In genomic region chr19:17109962-17110598, GRCh38 we compare ENCODE assay signal across 8 cellular contexts. TPM values are rescaled to one million over a fixed set of nuclear protein-coding genes. Genes with fewer than 3 reads are reported as not detected.
DNase-seq lines count a peak whose midpoint lies in the region; ATAC-seq and TF ChIP-seq lines count a peak whose summit lies in the region.

No MANE protein-coding gene starts in this region.

- H3K4me3 ChIP-seq in gastrocnemius medialis: no peak overlapping the region
- no peak overlapping the region for H3K4me3 ChIP-seq in effector memory CD4-positive, alpha-beta T cell (ENCODE audit: insufficient read depth, low read depth, low read length, poor library complexity, severe bottlenecking)
- H3K4me3 ChIP-seq in SK-N-SH (ENCODE audit: low read depth in 2 of 2, low read length in 1 of 2): no peak overlapping the region

- H3K9me3 ChIP-seq in gastrocnemius medialis: no peaks in the 10 kb centered on the region
- no peaks in the 10 kb centered on the region for H3K9me3 ChIP-seq in effector memory CD4-positive, alpha-beta T cell (ENCODE audit: control insufficient read depth, low read length)
- H3K9me3 ChIP-seq in SK-N-SH: no peaks in the 10 kb centered on the region

- peaks cover 10% of the 10 kb centered on the region for H3K36me3 Mint-ChIP-seq in activated CD4-positive, alpha-beta memory T cell treated with anti-CD3 and anti-CD28 coated beads for 36 hours

- no peak overlapping the region for H3K9ac ChIP-seq in SK-N-SH

- in situ Hi-C loops in gastrocnemius medialis (cut with MboI; ENCODE audit: low sequenced_read_pairs in 4 of 4): no loop called here

- no peaks in the 10 kb centered on the region for H3K27me3 ChIP-seq in gastrocnemius medialis
- no peaks in the 10 kb centered on the region for H3K27me3 ChIP-seq in effector memory CD4-positive, alpha-beta T cell (replicated peaks; ENCODE audit: control insufficient read depth, insufficient read depth, low read length, poor library complexity, severe bottlenecking)
- no peaks in the 10 kb centered on the region for H3K27me3 ChIP-seq in SK-N-SH (ENCODE audit: insufficient read depth)

- H3K4me1 Mint-ChIP-seq in activated CD4-positive, alpha-beta memory T cell treated with anti-CD3 and anti-CD28 coated beads for 36 hours (ENCODE audit: low read depth): peaks cover 10% of the 10 kb centered on the region

- H3K27ac ChIP-seq in cingulate gyrus (ENCODE audit: low read depth, low read length): peak overlapping the region; percentile 54
- H3K27ac ChIP-seq in gastrocnemius medialis: peak overlapping the region in 1 of 4 donors; percentile 63
- no peak overlapping the region for H3K27ac ChIP-seq in effector memory CD4-positive, alpha-beta T cell (ENCODE audit: insufficient read depth, low read length, poor library complexity, severe bottlenecking)
- H3K27ac ChIP-seq in SK-N-SH (ENCODE audit: low read depth in 2 of 2, low read length in 1 of 2): no peak overlapping the region

- H3K9me3 Mint-ChIP-seq in activated CD4-positive, alpha-beta memory T cell treated with anti-CD3 and anti-CD28 coated beads for 36 hours: no peaks in the 10 kb centered on the region

- TF ChIP-seq EP300 in SK-N-SH (IDR thresholded peaks at IDR 0.05; ENCODE audit: borderline replicate concordance in 1 of 2, low read depth in 1 of 2, low read length in 1 of 2): no peak

- H3K4me1 ChIP-seq in gastrocnemius medialis (peaks cover 0 to 3% of the 10 kb centered on the region in 2 donors), SK-N-SH (ENCODE audit: control insufficient read depth in 1 of 2, insufficient read depth in 2 of 2, low read depth in 1 of 2, low read length in 1 of 2) (peaks cover 12 to 13% of the 10 kb centered on the region in 2 experiments; a peak in 3 of 4 replicates)
- H3K4me1 ChIP-seq in effector memory CD4-positive, alpha-beta T cell (ENCODE audit: control insufficient read depth, insufficient read depth, low read length, poor library complexity, severe bottlenecking): no peaks in the 10 kb centered on the region

- no peak overlapping the region for H3K4me3 Mint-ChIP-seq in activated CD4-positive, alpha-beta memory T cell treated with anti-CD3 and anti-CD28 coated beads for 36 hours

- H3K36me3 ChIP-seq in gastrocnemius medialis: no peaks in the 10 kb centered on the region
- H3K36me3 ChIP-seq in effector memory CD4-positive, alpha-beta T cell (ENCODE audit: control insufficient read depth, insufficient read depth, low read length): peaks cover 29% of the 10 kb centered on the region
- H3K36me3 ChIP-seq in SK-N-SH (replicated peaks in 1 of 2; ENCODE audit: control insufficient read depth in 1 of 2, insufficient read depth in 2 of 2, low read length in 1 of 2): peaks cover 11 to 17% of the 10 kb centered on the region in 2 experiments

- CTCF ChIA-PET in activated CD4-positive, alpha-beta memory T cell treated with anti-CD3 and anti-CD28 coated beads for 36 hours (lab: Charles Lee): no interaction called here
- CTCF ChIA-PET in SK-N-SH (lab: Yijun Ruan, JAX): no interaction called here

- H3K27ac Mint-ChIP-seq in activated CD4-positive, alpha-beta memory T cell treated with anti-CD3 and anti-CD28 coated beads for 36 hours: no peak overlapping the region

- TF ChIP-seq CTCF in gastrocnemius medialis (IDR thresholded peaks at IDR 0.05 in 4 of 5, conservative IDR thresholded peaks at IDR 0.05 in 1 of 5): no peak
- no peak for TF ChIP-seq CTCF in SK-N-SH (IDR thresholded peaks at IDR 0.05)

- peak; percentile 33 to 46 for DNase-seq in gastrocnemius medialis
- no peak for DNase-seq in DMS 273 treated with DMSO at 0.1 percent for 48 hours (lab: John Stamatoyannopoulos, UW)
- DNase-seq in activated CD4-positive, alpha-beta memory T cell treated with anti-CD3 and anti-CD28 coated beads for 36 hours: no peak
- DNase-seq in effector memory CD4-positive, alpha-beta T cell: no peak
- no peak for DNase-seq in SK-N-SH

- POLR2A ChIA-PET in activated CD4-positive, alpha-beta memory T cell treated with anti-CD3 and anti-CD28 coated beads for 36 hours (lab: Charles Lee): no interaction called here
- POLR2A ChIA-PET in SK-N-SH (lab: Yijun Ruan, JAX): no interaction called here

- H3F3A ChIP-seq in SK-N-SH (replicated peaks; ENCODE audit: insufficient read depth): peaks cover 17% of the 10 kb centered on the region

- ATAC-seq in GM18867 (IDR thresholded peaks at IDR 0.05; ENCODE audit: unreplicated experiment) (peak; percentile 46), HG03442 (IDR thresholded peaks at IDR 0.05; ENCODE audit: unreplicated experiment) (peak; percentile 52), gastrocnemius medialis (no peak)

- H3K4me2 ChIP-seq in SK-N-SH: no peak overlapping the region

- H4K20me1 ChIP-seq in SK-N-SH (ENCODE audit: insufficient read depth): peaks cover 8% of the 10 kb centered on the region; the same call in 1 of the 2 replicates

- intact Hi-C loops in gastrocnemius medialis (cut with DNase I; ENCODE audit: low total_unique reads): no loop called here
- intact Hi-C loops in activated CD4-positive, alpha-beta memory T cell treated with anti-CD3 and anti-CD28 coated beads for 36 hours (cut with micrococcal nuclease): no loop called here

- TF ChIP-seq RAD21 in SK-N-SH (IDR thresholded peaks at IDR 0.05; ENCODE audit: low read length): no peak

- 95% methylated on average over 22 of the region's 26 CpGs for WGBS in SK-N-SH (ENCODE audit: low lambda C conversion rate)

- TF ChIP-seq POLR2A in gastrocnemius medialis (IDR thresholded peaks at IDR 0.05): no peak

- no peak overlapping the region for H2AFZ ChIP-seq in SK-N-SH (ENCODE audit: low read depth)

- peaks cover 92% of the 10 kb centered on the region for H3K79me2 ChIP-seq in SK-N-SH (ENCODE audit: insufficient read depth)

- H3K27me3 Mint-ChIP-seq in activated CD4-positive, alpha-beta memory T cell treated with anti-CD3 and anti-CD28 coated beads for 36 hours: no peaks in the 10 kb centered on the region

- no peaks in the 10 kb centered on the region for H3K9me2 ChIP-seq in SK-N-SH

TF ChIP-seq in SK-N-SH, 30 proteins besides CTCF, POLR2A, EP300 and RAD21 (continues in another document):
- TF ChIP-seq ELF1 (IDR thresholded peaks at IDR 0.05) (no peak), FOXM1 (IDR thresholded peaks at IDR 0.05; ENCODE audit: low read depth) (no peak), TAF1 (IDR thresholded peaks at IDR 0.05; ENCODE audit: borderline replicate concordance, low read depth, low read length) (no peak), NRF1 (IDR thresholded peaks at IDR 0.05; ENCODE audit: low read depth, low read length) (no peak), TEAD4 (IDR thresholded peaks at IDR 0.05; ENCODE audit: borderline replicate concordance, insufficient read depth) (no peak), JUND (IDR thresholded peaks at IDR 0.05) (no peak), EZH2phosphoT487 (IDR thresholded peaks at IDR 0.05; ENCODE audit: borderline replicate concordance, low read depth) (no peak), ZBTB33 (IDR thresholded peaks at IDR 0.05; ENCODE audit: borderline replicate concordance, low read depth) (no peak), FOXJ3 (CRISPR knock-in tag; IDR thresholded peaks at IDR 0.05) (no peak), CHD2 (IDR thresholded peaks at IDR 0.05; ENCODE audit: low read length, partially characterized antibody) (no peak), YY1 (IDR thresholded peaks at IDR 0.05; ENCODE audit: low read depth) (no peak), PBX3 (IDR thresholded peaks at IDR 0.05) (no peak), POLR2AphosphoS5 (IDR thresholded peaks at IDR 0.05; ENCODE audit: low read depth, low read length) (no peak), MXI1 (IDR thresholded peaks at IDR 0.05; ENCODE audit: low read depth, low read length) (no peak), MAX (IDR thresholded peaks at IDR 0.05; ENCODE audit: low read depth) (no peak), MEF2A (IDR thresholded peaks at IDR 0.05; ENCODE audit: borderline replicate concordance, low read depth) (no peak)

RNA-seq across cellular contexts. Expression of gene MYO9B, which starts 34.5 kb away (rescaled TPM):
- total RNA-seq in gastrocnemius medialis: 10 to 100 TPM; 20.0 to 22.1 (median 20.7) TPM
- 100 to 1,000 TPM; 100 to 104 TPM for total RNA-seq in activated CD4-positive, alpha-beta memory T cell treated with anti-CD3 and anti-CD28 coated beads for 36 hours
- 28.4 and 37.6 TPM in 2 replicates for polyA plus RNA-seq in SK-N-SH (2012; rRNA removed)
- polyA plus RNA-seq in SK-N-SH (2012; cell fraction: cytosol; rRNA removed): 15.1 and 22.1 TPM in 2 replicates
- polyA plus RNA-seq in SK-N-SH (2012; cell fraction: nucleus; rRNA removed): 120 and 128 TPM in 2 replicates

RNA-seq across cellular contexts. Expression of gene HAUS8, which starts 34.8 kb away (rescaled TPM):
- 1 to 10 TPM in 3 of 4 donors, under 1 TPM in 1; 0.97 to 4.5 (median 3.3) TPM for total RNA-seq in gastrocnemius medialis
- total RNA-seq in activated CD4-positive, alpha-beta memory T cell treated with anti-CD3 and anti-CD28 coated beads for 36 hours: 10 to 100 TPM; 34.9 to 36.8 TPM
- polyA plus RNA-seq in SK-N-SH (2012; rRNA removed): 7.4 and 9.6 TPM in 2 replicates
- polyA plus RNA-seq in SK-N-SH (2012; cell fraction: cytosol; rRNA removed): 7.0 and 8.5 TPM in 2 replicates
- polyA plus RNA-seq in SK-N-SH (2012; cell fraction: nucleus; rRNA removed): 12.9 and 16.9 TPM in 2 replicates

Comparison
In these comparisons a context has a peak if more than half of its experiments do, and no peak if none do; other contexts are left out.
1. ATAC-seq: peak in GM18867 (single experiment) and HG03442 (single experiment); none in gastrocnemius medialis (0 of 2).
2. DNase-seq: peak in gastrocnemius medialis (2 of 2); none in DMS 273 treated with DMSO at 0.1 percent for 48 hours (single experiment), activated CD4-positive, alpha-beta memory T cell treated with anti-CD3 and anti-CD28 coated beads for 36 hours (single experiment), effector memory CD4-positive, alpha-beta T cell (0 of 3) and SK-N-SH (single experiment).
3. RNA of gene MYO9B, which starts 34.5 kb away (total RNA-seq): 100 to 104 TPM in activated CD4-positive, alpha-beta memory T cell treated with anti-CD3 and anti-CD28 coated beads for 36 hours; 20.0 to 22.1 TPM in gastrocnemius medialis; every median in the first group is over 4 times any median in the second.
4. RNA of gene HAUS8, which starts 34.8 kb away (total RNA-seq): 34.9 to 36.8 TPM in activated CD4-positive, alpha-beta memory T cell treated with anti-CD3 and anti-CD28 coated beads for 36 hours; 0.97 to 4.5 TPM in gastrocnemius medialis; every median in the first group is over 4 times any median in the second.